24 cellular contexts compared by ENCODE assay signal in genomic region chr13:51322826-51323225, GRCh38. TPM values are rescaled to one million over a fixed set of nuclear protein-coding genes. Genes with fewer than 3 reads are reported as not detected.
A peak's percentile ranks its signal among the peaks of the same experiment; 100 is the strongest.
DNase-seq lines count a peak whose midpoint lies in the region; ATAC-seq and TF ChIP-seq lines count a peak whose summit lies in the region.
"Had no signal": no experiment of that assay in that cellular context is flagged by ENCODE, and none has a peak within 500 bp of the region (broad histone marks: within the 10 kb centered on the region; RNA-seq: fewer than 3 reads in every experiment).

No MANE protein-coding gene starts in this region.

- no peak overlapping the region for H2BK5ac ChIP-seq in trophoblast cell (ENCODE audit: low read depth, low read length, poor library complexity)

- intact Hi-C loops in dorsolateral prefrontal cortex (cut with DNase I): no loop called here

- H3K23ac ChIP-seq in trophoblast cell (ENCODE audit: low read length): no peak overlapping the region

- H3K14ac ChIP-seq in trophoblast cell (ENCODE audit: low read length): no peak overlapping the region

- no peaks in the 10 kb centered on the region for H4K20me1 ChIP-seq in Karpas-422 (ENCODE audit: insufficient read depth, low read depth, low read length)

- peak overlapping the region; percentile 77 for H3K4me2 ChIP-seq in Karpas-422 (ENCODE audit: low read depth, low read length, poor library complexity, severe bottlenecking)
- no peak overlapping the region for H3K4me2 ChIP-seq in trophoblast cell (ENCODE audit: low read length)

- H4K8ac ChIP-seq in trophoblast cell (ENCODE audit: low read depth, low read length): no peak overlapping the region

- no peak overlapping the region for H3K4ac ChIP-seq in trophoblast cell (ENCODE audit: low read depth, low read length)

- H4K12ac ChIP-seq in trophoblast cell (ENCODE audit: low read depth, low read length): no peak overlapping the region

- H3K27ac ChIP-seq in Karpas-422 (ENCODE audit: low read length) (peak overlapping the region; percentile 96; the same call in 1 of the 2 replicates), dorsolateral prefrontal cortex (peak overlapping the region in 37 of 59 donors; percentile 21 to 89 (median 81)), trophoblast cell (ENCODE audit: low read depth, low read length) (no peak overlapping the region)
- H3K27ac ChIP-seq: 22Rv1, SJCRH30 had no signal

- H2BK12ac ChIP-seq in trophoblast cell (ENCODE audit: low read length): no peak overlapping the region

- H3K9ac ChIP-seq in Karpas-422 (ENCODE audit: low read length) (peak overlapping the region; percentile 70), trophoblast cell (ENCODE audit: low read length) (no peak overlapping the region)

- H3K4me1 ChIP-seq in Karpas-422 (ENCODE audit: low read length) (peaks cover 69% of the 10 kb centered on the region), trophoblast cell (ENCODE audit: control insufficient read depth in 1 of 2, insufficient read depth in 2 of 2, low read length in 2 of 2) (no peaks in the 10 kb centered on the region)
- H3K4me1 ChIP-seq: BE2C, SJCRH30 had no signal

- H3K9me2 ChIP-seq in Karpas-422 (replicated peaks; ENCODE audit: insufficient read depth, low read length): no peaks in the 10 kb centered on the region

- H3K4me3 ChIP-seq in Karpas-422 (ENCODE audit: low read length) (peak overlapping the region; percentile 55; the same call in 1 of the 2 replicates), dorsolateral prefrontal cortex (no peak overlapping the region), trophoblast cell (ENCODE audit: low read depth, low read length) (peak overlapping the region; percentile 47)
- H3K4me3 ChIP-seq: K562, SJCRH30 had no signal

- H3K79me1 ChIP-seq in trophoblast cell (ENCODE audit: low read length): no peaks in the 10 kb centered on the region

- no CpG with 5 or more reads among the region's 3 CpGs for WGBS in trophoblast cell (ENCODE audit: extremely low coverage, insufficient coverage, insufficient read length)

- H3K79me2 ChIP-seq in Karpas-422 (ENCODE audit: low read length) (no peaks in the 10 kb centered on the region), trophoblast cell (ENCODE audit: control insufficient read depth, insufficient read depth, low read length, poor library complexity) (no peaks in the 10 kb centered on the region)

- no peak for ATAC-seq in HG02852 (IDR thresholded peaks at IDR 0.05; ENCODE audit: unreplicated experiment)
- ATAC-seq: K562, PC-3 had no signal

- H4K91ac ChIP-seq in trophoblast cell (ENCODE audit: low read depth, low read length): no peak overlapping the region

- H3K27me3 ChIP-seq in Karpas-422 (ENCODE audit: low read length) (no peaks in the 10 kb centered on the region), dorsolateral prefrontal cortex (no peaks in the 10 kb centered on the region), trophoblast cell (ENCODE audit: insufficient read depth, low read length) (no peaks in the 10 kb centered on the region)
- H3K27me3 ChIP-seq: BE2C, SJCRH30 had no signal

- TF ChIP-seq CTCF in dorsolateral prefrontal cortex (IDR thresholded peaks at IDR 0.05 in 54 of 56, conservative IDR thresholded peaks at IDR 0.05 in 2 of 56; ENCODE audit: low read depth in 1 of 56, partially characterized antibody in 56 of 56): no peak
- TF ChIP-seq CTCF in GM10266 (IDR thresholded peaks at IDR 0.05; ENCODE audit: control insufficient read depth, insufficient read depth, low read depth, missing control alignments): no peak

- no peaks in the 10 kb centered on the region for H3K9me3 ChIP-seq in Karpas-422 (ENCODE audit: low read length)
- H3K9me3 ChIP-seq in trophoblast cell (ENCODE audit: insufficient read depth, low read depth, low read length): no peaks in the 10 kb centered on the region
- H3K9me3 ChIP-seq: BE2C, SJCRH30 had no signal

- H2AFZ ChIP-seq in Karpas-422 (ENCODE audit: low read length) (no peak overlapping the region), trophoblast cell (ENCODE audit: insufficient read depth, low read length, poor library complexity) (no peak overlapping the region)

- H3K18ac ChIP-seq in trophoblast cell (ENCODE audit: low read length): no peak overlapping the region

- no peak overlapping the region for H2AK5ac ChIP-seq in trophoblast cell (ENCODE audit: low read length)

- peak; percentile 11 for DNase-seq in DMS 273 (lab: John Stamatoyannopoulos, UW; ENCODE audit: unreplicated experiment)
- DNase-seq in DMS 273 treated with DMSO at 0.1 percent for 48 hours (lab: John Stamatoyannopoulos, UW): no peak
- no peak for DNase-seq in Karpas-422
- DNase-seq in dorsolateral prefrontal cortex: no peak
- no peak for DNase-seq in trophoblast cell
- DNase-seq in GM10266 (ENCODE audit: extremely low spot score): no peak
- DNase-seq in stimulated activated CD4-positive, alpha-beta T cell treated with anti-CD3 and anti-CD28 coated beads, Interleukin-4, amount 100 ng/mL, for 24 hours: no peak
- DNase-seq: ACHN; BE2C; Calu3; NCI-H2029; NCI-H2171; NCI-H226; NCI-H510A; NCI-H774; NK-92 treated with Interleukin-12 subunit alpha and Interleukin-12 subunit beta, amount 100 ng/mL, for 24 hours; PC-3; SJCRH30 had no signal

- no peaks in the 10 kb centered on the region; the same call in 1 of the 2 replicates for H3K36me3 ChIP-seq in Karpas-422 (ENCODE audit: insufficient read depth, low read length)
- H3K36me3 ChIP-seq in trophoblast cell (ENCODE audit: control insufficient read depth in 1 of 2, insufficient read depth in 2 of 2, low read length in 2 of 2): no peaks in the 10 kb centered on the region
- H3K36me3 ChIP-seq: BE2C, SJCRH30 had no signal

- H2BK120ac ChIP-seq in trophoblast cell (ENCODE audit: insufficient read depth, low read length, poor library complexity): no peak overlapping the region

RNA-seq across cellular contexts. Expression of gene SERPINE3, which starts 16.7 kb away (rescaled TPM):
- total RNA-seq in Karpas-422 (2014; rRNA removed; shearing (Covaris generic); ENCODE audit: low replicate concordance): not detected in 2 replicates
- total RNA-seq in dorsolateral prefrontal cortex: 1 to 10 TPM in 6 of 120 experiments, under 1 TPM in 63, not detected in 51; 0.20 to 2.0 (median 0.52) TPM
- not detected in 2 replicates for polyA plus RNA-seq in trophoblast cell (2013)
- total RNA-seq: Calu3, HT1080, K562, LHCN-M2, MCF 10A, PC-3, SJCRH30 had no signal
- polyA plus RNA-seq: K562 had no signal

Comparison
In these comparisons a context has a peak if more than half of its experiments do, and no peak if none do; other contexts are left out.
1. H3K4me3 ChIP-seq: peak in Karpas-422 (single experiment) and trophoblast cell (single experiment); none in dorsolateral prefrontal cortex (0 of 59).